Comparison of ENCODE assay signal across 14 cellular contexts in the genomic region with DNA sequence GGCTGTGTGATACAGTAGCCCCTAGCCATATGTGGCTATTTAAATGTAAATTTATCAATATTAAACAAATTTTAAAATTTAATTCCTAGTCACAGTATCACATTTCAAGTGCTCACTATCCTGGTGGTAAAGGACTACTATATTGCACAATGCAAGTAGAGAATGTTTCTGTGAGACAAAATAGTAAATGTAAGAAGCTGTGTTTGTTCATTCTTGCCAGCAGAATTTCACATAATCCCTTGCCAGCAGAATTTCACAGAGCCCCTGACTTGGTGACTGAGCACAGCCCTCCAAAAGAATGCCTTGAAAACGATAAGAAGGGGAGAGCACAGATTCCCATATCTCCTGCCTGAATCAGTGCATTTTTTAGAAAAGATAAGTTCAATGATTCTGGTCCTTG.
DNase-seq lines count a peak whose midpoint lies in the region; ATAC-seq and TF ChIP-seq lines count a peak whose summit lies in the region.
"Had no signal": no experiment of that assay in that cellular context is flagged by ENCODE, and none has a peak within 500 bp of the region (broad histone marks: within the 10 kb centered on the region; RNA-seq: fewer than 3 reads in every experiment).

No MANE protein-coding gene starts in this region.

- no peak overlapping the region for H4K8ac ChIP-seq in IMR-90 (ENCODE audit: low read depth in 2 of 2, low read length in 2 of 2)
- H4K8ac ChIP-seq in trophoblast cell (ENCODE audit: low read depth, low read length) = no peak overlapping the region

- no peaks in the 10 kb centered on the region for H3K36me3 Mint-ChIP-seq in CD4-positive, alpha-beta T cell (ENCODE audit: low read depth)

- no peaks in the 10 kb centered on the region for H3K79me1 ChIP-seq in IMR-90 (ENCODE audit: low read depth in 1 of 2, low read length in 2 of 2)
- peaks cover 6% of the 10 kb centered on the region for H3K79me1 ChIP-seq in trophoblast cell (ENCODE audit: low read length)

- no peak for DNase-seq in IMR-90
- peak; percentile 61 for DNase-seq in choroid plexus epithelial cell (ENCODE audit: low read depth)
- DNase-seq in fibroblast of villous mesenchyme (ENCODE audit: low read depth) = peak; percentile 13
- peak; percentile 86 to 91 for DNase-seq in trophoblast cell
- DNase-seq in CD4-positive, alpha-beta T cell = no peak
- no peak for DNase-seq in NCI-H345 treated with DMSO at 0.1 percent for 48 hours (lab: John Stamatoyannopoulos, UW; ENCODE audit: unreplicated experiment)
- no peak for DNase-seq in activated effector memory CD4-positive, alpha-beta T cell treated with anti-CD3 and anti-CD28 coated beads, Interleukin-2, amount 50 U/mL, for 16 hours
- DNase-seq: GF-D8, GM23248, NCI-H1105 treated with DMSO at 0.1 percent for 48 hours, NCI-H1694 treated with DMSO at 0.1 percent for 48 hours had no signal

- dilution Hi-C loops in IMR-90 (cut with HindIII; ENCODE audit: low sequenced_read_pairs, unreplicated experiment) = no loop called here

- no peak overlapping the region for H2BK5ac ChIP-seq in IMR-90 (ENCODE audit: low read depth, low read length, poor library complexity, severe bottlenecking)
- no peak overlapping the region for H2BK5ac ChIP-seq in trophoblast cell (ENCODE audit: low read depth, low read length, poor library complexity)

- no peak overlapping the region for H3K56ac ChIP-seq in IMR-90 (ENCODE audit: extremely low read depth, insufficient read depth, low read length)

- no peak overlapping the region for H3K4ac ChIP-seq in IMR-90 (ENCODE audit: low read depth, low read length)
- H3K4ac ChIP-seq in trophoblast cell (ENCODE audit: low read depth, low read length) = no peak overlapping the region

- in situ Hi-C loops in IMR-90 (cut with MboI; ENCODE audit: low sequenced_read_pairs) = no loop called here

- no peaks in the 10 kb centered on the region for H3K9me3 ChIP-seq in IMR-90 (ENCODE audit: control insufficient read depth, insufficient read depth, low read length)
- no peaks in the 10 kb centered on the region for H3K9me3 ChIP-seq in trophoblast cell (ENCODE audit: insufficient read depth, low read depth, low read length)
- H3K9me3 ChIP-seq in CD4-positive, alpha-beta T cell (ENCODE audit: control insufficient read depth, low read length) = no peaks in the 10 kb centered on the region
- H3K9me3 ChIP-seq: HAP-1, SJCRH30 had no signal

- ATAC-seq in IMR-90 (ENCODE audit: low read depth) = no peak
- no peak for ATAC-seq in CD4-positive, alpha-beta T cell (ENCODE audit: poor library complexity)

- H2BK20ac ChIP-seq in IMR-90 (ENCODE audit: low read depth, low read length) = no peak overlapping the region

- no peak overlapping the region for H2BK120ac ChIP-seq in IMR-90 (ENCODE audit: low read depth, low read length)
- no peak overlapping the region for H2BK120ac ChIP-seq in trophoblast cell (ENCODE audit: insufficient read depth, low read length, poor library complexity)

- no peaks in the 10 kb centered on the region for H3K36me3 ChIP-seq in IMR-90 (ENCODE audit: control insufficient read depth, insufficient read depth, low read length)
- no peaks in the 10 kb centered on the region for H3K36me3 ChIP-seq in trophoblast cell (ENCODE audit: control insufficient read depth in 1 of 2, insufficient read depth in 2 of 2, low read length in 2 of 2)
- H3K36me3 ChIP-seq: HAP-1, SJCRH30 had no signal

- no peak overlapping the region for H2AK9ac ChIP-seq in IMR-90 (replicated peaks; ENCODE audit: low read depth, low read length, poor library complexity)

- H3K18ac ChIP-seq in IMR-90 (ENCODE audit: low read depth, low read length) (no peak overlapping the region), trophoblast cell (ENCODE audit: low read length) (no peak overlapping the region)

- H3K27me3 Mint-ChIP-seq in CD4-positive, alpha-beta T cell = peaks cover 9% of the 10 kb centered on the region

- TF ChIP-seq POLR2A in IMR-90 (IDR thresholded peaks at IDR 0.05; ENCODE audit: low read depth, low read length) = no peak

- H3K4me3 Mint-ChIP-seq in CD4-positive, alpha-beta T cell = no peak overlapping the region
- H3K4me3 Mint-ChIP-seq: B cell had no signal

- no peak for TF ChIP-seq CTCF in IMR-90 (conservative IDR thresholded peaks at IDR 0.05; ENCODE audit: low read depth, low read length)
- TF ChIP-seq CTCF in choroid plexus epithelial cell (conservative IDR thresholded peaks at IDR 0.05; ENCODE audit: low read depth, low read length) = no peak
- TF ChIP-seq CTCF in fibroblast of villous mesenchyme (IDR thresholded peaks at IDR 0.05; ENCODE audit: insufficient read depth, low read depth, low read length) = no peak
- no peak for TF ChIP-seq CTCF in CD4-positive, alpha-beta T cell (IDR thresholded peaks at IDR 0.05)

- intact Hi-C loops in IMR-90 (cut with micrococcal nuclease) = loop anchor here (5.0 to 10.0 kb wide), 4 partner anchors 123 to 1030 kb away; a partner anchor contains a TSS
- intact Hi-C loops in CD4-positive, alpha-beta T cell (cut with DNase I, micrococcal nuclease) = loop anchor here (5.0 to 10.0 kb wide), 4 partner anchors 303 to 1030 kb away; a partner anchor contains a TSS

- H3K27ac Mint-ChIP-seq in CD4-positive, alpha-beta T cell = no peak overlapping the region
- H3K27ac Mint-ChIP-seq: B cell had no signal

- H3K4me3 ChIP-seq in IMR-90 (ENCODE audit: insufficient read depth, low read depth, low read length) = no peak overlapping the region
- H3K4me3 ChIP-seq in choroid plexus epithelial cell (ENCODE audit: low read depth, low read length) = no peak overlapping the region
- no peak overlapping the region for H3K4me3 ChIP-seq in fibroblast of villous mesenchyme (ENCODE audit: low read depth, low read length)
- H3K4me3 ChIP-seq in trophoblast cell (ENCODE audit: low read depth, low read length) = no peak overlapping the region
- H3K4me3 ChIP-seq: GM23248, HAP-1, SJCRH30 had no signal

- H4K20me1 ChIP-seq in IMR-90 (ENCODE audit: insufficient read depth, low read length) = no peaks in the 10 kb centered on the region

- H3K79me2 ChIP-seq in trophoblast cell (ENCODE audit: control insufficient read depth, insufficient read depth, low read length, poor library complexity) = no peaks in the 10 kb centered on the region

- H2AFZ ChIP-seq in IMR-90 (replicated peaks; ENCODE audit: low read length, poor library complexity) (no peak overlapping the region), trophoblast cell (ENCODE audit: insufficient read depth, low read length, poor library complexity) (no peak overlapping the region)
- H2AFZ ChIP-seq: GM23248 had no signal

- H4K5ac ChIP-seq in IMR-90 (ENCODE audit: low read depth, low read length) = no peak overlapping the region

- H3K9me1 ChIP-seq in IMR-90 (ENCODE audit: insufficient read depth, low read length) = no peaks in the 10 kb centered on the region

- H3K27ac ChIP-seq in IMR-90 (ENCODE audit: insufficient read depth, low read length) = no peak overlapping the region
- H3K27ac ChIP-seq in trophoblast cell (ENCODE audit: low read depth, low read length) = no peak overlapping the region
- H3K27ac ChIP-seq in CD4-positive, alpha-beta T cell (ENCODE audit: low read depth, low read length) = no peak overlapping the region
- H3K27ac ChIP-seq: GM23248, SJCRH30 had no signal

- H2AK5ac ChIP-seq in IMR-90 (ENCODE audit: low read depth, low read length) = no peak overlapping the region
- no peak overlapping the region for H2AK5ac ChIP-seq in trophoblast cell (ENCODE audit: low read length)

- no TSS peak for BruUV-seq in IMR-90 (replicated peaks; lab: Mats Ljungman, UMichigan)

- no peak overlapping the region for H2BK12ac ChIP-seq in trophoblast cell (ENCODE audit: low read length)

- H3K9me3 Mint-ChIP-seq in CD4-positive, alpha-beta T cell = no peaks in the 10 kb centered on the region

- H4K91ac ChIP-seq in IMR-90 (ENCODE audit: insufficient read depth, low read depth, low read length) = no peak overlapping the region
- no peak overlapping the region for H4K91ac ChIP-seq in trophoblast cell (ENCODE audit: low read depth, low read length)

- H3K23ac ChIP-seq in IMR-90 (ENCODE audit: low read depth, low read length) = no peak overlapping the region
- H3K23ac ChIP-seq in trophoblast cell (ENCODE audit: low read length) = no peak overlapping the region

- POLR2A ChIA-PET in IMR-90 (lab: Charles Lee; ENCODE audit: unreplicated experiment) = no interaction called here
- POLR2A ChIA-PET in CD4-positive, alpha-beta T cell (lab: Charles Lee) = no interaction called here

- no peaks in the 10 kb centered on the region for H3K4me1 Mint-ChIP-seq in CD4-positive, alpha-beta T cell (ENCODE audit: low read depth)
- H3K4me1 Mint-ChIP-seq: B cell had no signal

- no peak for TF ChIP-seq RAD21 in IMR-90 (IDR thresholded peaks at IDR 0.05; ENCODE audit: low read length)

- H3K4me2 ChIP-seq in IMR-90 (ENCODE audit: low read depth, low read length) (no peak overlapping the region), trophoblast cell (ENCODE audit: low read length) (no peak overlapping the region)

- WGBS in IMR-90 (ENCODE audit: extremely low coverage in 2 of 2, insufficient read length in 1 of 2), 2 experiments = no CpG with 5 or more reads among the region's 1 CpG
- no CpG with 5 or more reads among the region's 1 CpG for WGBS in trophoblast cell (ENCODE audit: extremely low coverage, insufficient coverage, insufficient read length)

- no peak overlapping the region for H3K14ac ChIP-seq in IMR-90 (replicated peaks; ENCODE audit: low read depth, low read length)
- H3K14ac ChIP-seq in trophoblast cell (ENCODE audit: low read length) = no peak overlapping the region

- H4K12ac ChIP-seq in trophoblast cell (ENCODE audit: low read depth, low read length) = no peak overlapping the region

- CTCF ChIA-PET in IMR-90 (lab: Yijun Ruan, JAX) = no interaction called here
- CTCF ChIA-PET in CD4-positive, alpha-beta T cell (lab: Charles Lee) = no interaction called here

- H3K27me3 ChIP-seq in IMR-90 (ENCODE audit: control insufficient read depth, insufficient read depth, low read length) = peaks cover 9% of the 10 kb centered on the region
- no peaks in the 10 kb centered on the region for H3K27me3 ChIP-seq in trophoblast cell (ENCODE audit: insufficient read depth, low read length)
- no peaks in the 10 kb centered on the region for H3K27me3 ChIP-seq in CD4-positive, alpha-beta T cell (ENCODE audit: control insufficient read depth, insufficient read depth, low read length)
- H3K27me3 ChIP-seq: SJCRH30 had no signal

- no peak overlapping the region for H2BK15ac ChIP-seq in IMR-90 (ENCODE audit: low read depth, low read length)

- H3K9ac ChIP-seq in IMR-90 (ENCODE audit: low read depth, low read length) (no peak overlapping the region), trophoblast cell (ENCODE audit: low read length) (no peak overlapping the region)
- H3K9ac ChIP-seq: GM23248 had no signal

- H3K4me1 ChIP-seq in IMR-90 (ENCODE audit: control insufficient read depth, insufficient read depth, low read length) = no peaks in the 10 kb centered on the region; the same call in 1 of the 2 replicates
- peaks cover 3 to 4% of the 10 kb centered on the region in 2 experiments for H3K4me1 ChIP-seq in trophoblast cell (ENCODE audit: control insufficient read depth in 1 of 2, insufficient read depth in 2 of 2, low read length in 2 of 2)
- H3K4me1 ChIP-seq: HAP-1 had no signal

TF ChIP-seq in IMR-90, 13 proteins besides CTCF, POLR2A, EP300 and RAD21 (continues in another document):
- peak; percentile 63 for TF ChIP-seq CEBPB (IDR thresholded peaks at IDR 0.05; ENCODE audit: low read depth, low read length)
- TF ChIP-seq RFX5 (IDR thresholded peaks at IDR 0.05; ENCODE audit: low read depth, low read length) = no peak

Comparison
In these comparisons a context has a peak if more than half of its experiments do, and no peak if none do; other contexts are left out.
1. DNase-seq: peak in choroid plexus epithelial cell (single experiment), fibroblast of villous mesenchyme (single experiment) and trophoblast cell (2 of 2); none in IMR-90 (single experiment), CD4-positive, alpha-beta T cell (0 of 10), NCI-H345 treated with DMSO at 0.1 percent for 48 hours (single experiment) and activated effector memory CD4-positive, alpha-beta T cell treated with anti-CD3 and anti-CD28 coated beads, Interleukin-2, amount 50 U/mL, for 16 hours (single experiment).